ENCODE assay signal across 9 cellular contexts in genomic region chr1:45360981-45361380, GRCh38. TPM values are rescaled to one million over a fixed set of nuclear protein-coding genes. Genes with fewer than 3 reads are reported as not detected.
A peak's percentile ranks its signal among the peaks of the same experiment; 100 is the strongest.
DNase-seq lines count a peak whose midpoint lies in the region; TF ChIP-seq lines count a peak whose summit lies in the region.
"Not testable (repeated sequence)": the region's sequence is repeated elsewhere in the genome, so short reads cannot be mapped to it uniquely, and the experiment has no call there.
"Had no signal": no experiment of that assay in that cellular context is flagged by ENCODE, and none has a peak within 500 bp of the region (broad histone marks: within the 10 kb centered on the region; RNA-seq: fewer than 3 reads in every experiment).

No MANE protein-coding gene starts in this region.

- not testable (repeated sequence) for H3K36me3 ChIP-seq in BLaER1; HUES6 (ENCODE audit: control insufficient read depth, insufficient read depth, low read length); brain microvascular endothelial cell (replicated peaks); subcutaneous abdominal adipose tissue (ENCODE audit: control insufficient read depth in 5 of 5, insufficient read depth in 5 of 5, low read length in 5 of 5)

- H3K4me2 ChIP-seq in BLaER1 = peak overlapping the region; percentile 28

- H3K9ac ChIP-seq in BLaER1 (peak overlapping the region; percentile 6; the same call in 1 of the 2 replicates), subcutaneous abdominal adipose tissue (ENCODE audit: low read length in 5 of 5) (peak overlapping the region; percentile 51 to 62 (median 60))
- H3K9ac ChIP-seq in HUES6 (ENCODE audit: low read length) = not testable (repeated sequence)

- H4K20me1 ChIP-seq in BLaER1 = not testable (repeated sequence)

- not testable (repeated sequence) for H3K27ac ChIP-seq in BLaER1, brain microvascular endothelial cell
- H3K27ac ChIP-seq in HUES6 (ENCODE audit: low read depth, low read length) = 0 out of 2 replicates have a peak overlapping the region, but pooled peaks have one; percentile 27
- peak overlapping the region; percentile 8 for H3K27ac ChIP-seq in subcutaneous abdominal adipose tissue (ENCODE audit: low read depth, low read length)

- H3K4me1 ChIP-seq in BLaER1 (peaks cover 16% of the 10 kb centered on the region), HUES6 (ENCODE audit: control insufficient read depth, insufficient read depth, low read length) (peaks cover 21% of the 10 kb centered on the region), subcutaneous abdominal adipose tissue (ENCODE audit: control insufficient read depth in 5 of 5, insufficient read depth in 5 of 5, low read length in 5 of 5) (peaks cover 0 to 18% (median 13%) of the 10 kb centered on the region in 5 donors)

- TF ChIP-seq CTCF in brain microvascular endothelial cell (IDR thresholded peaks at IDR 0.05; ENCODE audit: low read depth, low read length, missing control alignments) = peak; percentile 18
- TF ChIP-seq CTCF in fibroblast of the aortic adventitia (IDR thresholded peaks at IDR 0.05; ENCODE audit: insufficient read depth, low read length) = peak; percentile 28

- H3K27me3 ChIP-seq in BLaER1; HUES6 (ENCODE audit: control insufficient read depth, insufficient read depth, low read length); brain microvascular endothelial cell (replicated peaks); subcutaneous abdominal adipose tissue (ENCODE audit: control insufficient read depth in 5 of 5, insufficient read depth in 4 of 5, low read length in 5 of 5): not testable (repeated sequence)

- DNase-seq in OCI-M1 (lab: John Stamatoyannopoulos, UW) (peak; percentile 28), brain microvascular endothelial cell (peak; percentile 63), fibroblast of the aortic adventitia (ENCODE audit: low read depth) (peak; percentile 82), kidney glomerular epithelial cell (lab: John Stamatoyannopoulos, UW) (peak; percentile 46), non-pigmented ciliary epithelial cell (ENCODE audit: low read depth) (peak; percentile 6)

- not testable (repeated sequence) for H3K4me3 ChIP-seq in BLaER1; HUES6 (ENCODE audit: low read depth, low read length); brain microvascular endothelial cell (ENCODE audit: low read depth, low read length)
- H3K4me3 ChIP-seq in fibroblast of the aortic adventitia (ENCODE audit: low read depth, low read length) = peak overlapping the region; percentile 25
- H3K4me3 ChIP-seq in subcutaneous abdominal adipose tissue (ENCODE audit: low read depth in 1 of 5, low read length in 5 of 5) = peak overlapping the region; percentile 31 to 64 (median 45)

- in situ Hi-C loops in brain microvascular endothelial cell (cut with HindIII; ENCODE audit: low pct_ligation_motif_present, low sequenced_read_pairs) = not testable (repeated sequence)

- H3K9me3 ChIP-seq in BLaER1; HUES6 (ENCODE audit: control insufficient read depth, insufficient read depth, low read depth, low read length); subcutaneous abdominal adipose tissue (ENCODE audit: control insufficient read depth in 5 of 5, low read length in 5 of 5): not testable (repeated sequence)

RNA-seq across cellular contexts. Expression of gene MUTYH, which starts 20.7 kb away (rescaled TPM):
- total RNA-seq in fibroblast of the aortic adventitia (ENCODE audit: low replicate concordance) = 7.7 and 16.8 TPM in 2 replicates

RNA-seq across cellular contexts. Expression of gene TOE1, which starts 21.0 kb away (rescaled TPM):
- 2.7 and 14.7 TPM in 2 replicates for total RNA-seq in fibroblast of the aortic adventitia (ENCODE audit: low replicate concordance)

RNA-seq across cellular contexts. Expression of gene HPDL, which starts 34.3 kb away (rescaled TPM):
- total RNA-seq in fibroblast of the aortic adventitia (ENCODE audit: low replicate concordance) = 1.1 and 1.4 TPM in 2 replicates
- total RNA-seq: CD4-positive, alpha-beta T cell had no signal

Comparison
In these comparisons a context has a peak if more than half of its experiments do, and no peak if none do; other contexts are left out.
1. DNase-seq: peak in every context shown above with its lines; median percentile 82 in fibroblast of the aortic adventitia; 63 in brain microvascular endothelial cell; 46 in kidney glomerular epithelial cell; 28 in OCI-M1; 6 in non-pigmented ciliary epithelial cell.